1 cellular context compared by ENCODE assay signal in genomic region chr21:19810779-19811178, GRCh38.
TF ChIP-seq lines count a peak whose summit lies in the region.

No MANE protein-coding gene starts in this region.

TF ChIP-seq in H1, 55 proteins besides CTCF, POLR2A, EP300 and RAD21:
- TF ChIP-seq BACH1 (IDR thresholded peaks at IDR 0.05; ENCODE audit: low read length) (no peak), CEBPB (IDR thresholded peaks at IDR 0.05; ENCODE audit: low read depth, low read length) (peak; percentile 26; the same call in 1 of the 2 replicates)
